8 cellular contexts compared by ENCODE assay signal in genomic region chr22:37896939-37897338, GRCh38. TPM values are rescaled to one million over a fixed set of nuclear protein-coding genes. Genes with fewer than 3 reads are reported as not detected.
DNase-seq lines count a peak whose midpoint lies in the region; ATAC-seq and TF ChIP-seq lines count a peak whose summit lies in the region.

No MANE protein-coding gene starts in this region.

- H3K9me3 Mint-ChIP-seq in chondrocyte (ENCODE audit: low read depth), result no peaks in the 10 kb centered on the region
- H3K9me3 Mint-ChIP-seq in naive thymus-derived CD8-positive, alpha-beta T cell, result no peaks in the 10 kb centered on the region

- H3K36me3 Mint-ChIP-seq in chondrocyte (ENCODE audit: low read depth), result peaks cover under 1% of the 10 kb centered on the region
- H3K36me3 Mint-ChIP-seq in naive thymus-derived CD8-positive, alpha-beta T cell, result peaks cover 0 to under 1% (median 0%) of the 10 kb centered on the region in 3 donors

- no peak for DNase-seq in heart left ventricle
- no peak for DNase-seq in Right ventricle myocardium inferior (ENCODE audit: missing footprints)
- DNase-seq in chondrocyte (ENCODE audit: low spot score), result no peak
- no peak for DNase-seq in naive thymus-derived CD8-positive, alpha-beta T cell
- no peak for DNase-seq in upper lobe of right lung
- DNase-seq in DMS153 treated with DMSO at 0.1 percent for 48 hours (lab: John Stamatoyannopoulos, UW; ENCODE audit: unreplicated experiment), result no peak
- no peak for DNase-seq in NCI-H2171 treated with DMSO at 0.1 percent for 48 hours (lab: John Stamatoyannopoulos, UW)

- H3K9me3 ChIP-seq in heart left ventricle (no peaks in the 10 kb centered on the region), upper lobe of right lung (no peaks in the 10 kb centered on the region)

- no peak for TF ChIP-seq POLR2A in heart left ventricle (IDR thresholded peaks at IDR 0.05)

- H3K36me3 ChIP-seq in heart left ventricle (peaks cover 0 to 6% (median 0%) of the 10 kb centered on the region in 9 donors), upper lobe of right lung (no peaks in the 10 kb centered on the region)

- H3K27ac ChIP-seq in heart left ventricle, result peak overlapping the region in 10 of 12 donors; percentile 4 to 83 (median 62)
- H3K27ac ChIP-seq in upper lobe of right lung, result peak overlapping the region; percentile 67

- 69 to 75% (median 71%) methylated on average over 3 of the region's 3 CpGs for WGBS in heart left ventricle, 4 donors

- H3K4me1 ChIP-seq in heart left ventricle, result peaks cover 0 to 36% (median 17%) of the 10 kb centered on the region in 12 donors
- H3K4me1 ChIP-seq in upper lobe of right lung, result peaks cover 43% of the 10 kb centered on the region

- intact Hi-C loops in heart left ventricle (cut with DNase I) (loop anchor here in 3 of 10 donors (5.0 kb wide), 1 partner anchor 35 kb away; no protein-coding TSS in a partner anchor), Right ventricle myocardium inferior (cut with DNase I) (no loop called here), upper lobe of right lung (cut with DNase I) (no loop called here)

- peaks cover 51% of the 10 kb centered on the region for H3K4me1 Mint-ChIP-seq in chondrocyte (ENCODE audit: low read depth)
- H3K4me1 Mint-ChIP-seq in naive thymus-derived CD8-positive, alpha-beta T cell, result peaks cover 9 to 32% (median 15%) of the 10 kb centered on the region in 4 donors

- peak overlapping the region; percentile 52 for H3K27ac Mint-ChIP-seq in chondrocyte (ENCODE audit: unreplicated experiment)
- H3K27ac Mint-ChIP-seq in naive thymus-derived CD8-positive, alpha-beta T cell, result peak overlapping the region; percentile 96 to 97 (median 96)

- POLR2A ChIA-PET in naive thymus-derived CD8-positive, alpha-beta T cell (lab: Charles Lee), result interaction anchor here (0.5 to 2.8 kb wide), 9 partner anchors 8 to 1460 kb away, joined by 3 to 32 read pairs (median 5); partner anchors contain the start of genes ANKRD54 and MICALL1

- TF ChIP-seq CTCF in heart left ventricle (IDR thresholded peaks at IDR 0.05) (no peak), chondrocyte (IDR thresholded peaks at IDR 0.05) (no peak), upper lobe of right lung (IDR thresholded peaks at IDR 0.05) (no peak)

- no peak overlapping the region for H3K4me3 Mint-ChIP-seq in chondrocyte (ENCODE audit: unreplicated experiment)
- H3K4me3 Mint-ChIP-seq in naive thymus-derived CD8-positive, alpha-beta T cell, result peak overlapping the region in 8 of 10 donors; percentile 7 to 76 (median 69)

- H3K27me3 ChIP-seq in heart left ventricle, result no peaks in the 10 kb centered on the region
- H3K27me3 ChIP-seq in upper lobe of right lung, result no peaks in the 10 kb centered on the region

- H3K27me3 Mint-ChIP-seq in chondrocyte (ENCODE audit: low read depth), result no peaks in the 10 kb centered on the region
- no peaks in the 10 kb centered on the region for H3K27me3 Mint-ChIP-seq in naive thymus-derived CD8-positive, alpha-beta T cell

- ATAC-seq in heart left ventricle, result no peak
- no peak for ATAC-seq in Right ventricle myocardium inferior
- ATAC-seq in naive thymus-derived CD8-positive, alpha-beta T cell, result no peak
- ATAC-seq in upper lobe of right lung, result no peak
- no peak for ATAC-seq in GM21360 (IDR thresholded peaks at IDR 0.05; ENCODE audit: unreplicated experiment)

- H3K4me3 ChIP-seq in heart left ventricle (no peak overlapping the region), upper lobe of right lung (no peak overlapping the region)

RNA-seq across cellular contexts. Expression of gene MICALL1, which starts 9.2 kb away (rescaled TPM):
- total RNA-seq in heart left ventricle (10 to 100 TPM; 15.8 to 40.7 (median 17.8) TPM), Right ventricle myocardium inferior (19.4 TPM), chondrocyte (50.3 to 65.5 TPM (median 58.6 TPM) in 3 replicates), upper lobe of right lung (37.4 TPM)
- polyA plus RNA-seq in heart left ventricle, result 10 to 100 TPM; 10.6 to 21.3 TPM
- 10 to 100 TPM; 26.3 to 28.5 TPM for total RNA-seq in naive thymus-derived CD8-positive, alpha-beta T cell
- 1 to 10 TPM; 1.3 to 4.7 (median 1.5) TPM for polyA plus RNA-seq in naive thymus-derived CD8-positive, alpha-beta T cell

RNA-seq across cellular contexts. Expression of gene EIF3L, which starts 47.7 kb away (rescaled TPM):
- total RNA-seq in heart left ventricle (100 to 1,000 TPM; 237 to 456 (median 369) TPM), Right ventricle myocardium inferior (385 TPM), chondrocyte (312 to 325 TPM (median 323 TPM) in 3 replicates), upper lobe of right lung (369 TPM)
- polyA plus RNA-seq in heart left ventricle, result 100 to 1,000 TPM; 111 to 284 TPM
- 100 to 1,000 TPM; 509 to 544 TPM for total RNA-seq in naive thymus-derived CD8-positive, alpha-beta T cell
- polyA plus RNA-seq in naive thymus-derived CD8-positive, alpha-beta T cell, result 100 to 1,000 TPM; 310 to 395 (median 322) TPM

RNA-seq across cellular contexts. Expression of gene ANKRD54, which starts 52.8 kb away (rescaled TPM):
- total RNA-seq in heart left ventricle (10 to 100 TPM; 11.6 to 44.6 (median 15.9) TPM), Right ventricle myocardium inferior (16.0 TPM), chondrocyte (17.6 to 17.8 TPM (median 17.7 TPM) in 3 replicates), upper lobe of right lung (18.2 TPM)
- 10 to 100 TPM; 15.7 to 20.4 TPM for polyA plus RNA-seq in heart left ventricle
- total RNA-seq in naive thymus-derived CD8-positive, alpha-beta T cell, result 10 to 100 TPM; 19.8 to 21.2 TPM
- 10 to 100 TPM in 2 of 3 donors, 1 to 10 TPM in 1; 8.2 to 16.1 (median 13.9) TPM for polyA plus RNA-seq in naive thymus-derived CD8-positive, alpha-beta T cell

RNA-seq across cellular contexts. Expression of gene C22orf23, which starts 56.5 kb away (rescaled TPM):
- total RNA-seq in heart left ventricle (under 1 TPM in 7 of 9 donors, not detected in 2; 0.16 to 0.80 (median 0.44) TPM), Right ventricle myocardium inferior (0.68 TPM), chondrocyte (not detected in 3 replicates), upper lobe of right lung (not detected)
- polyA plus RNA-seq in heart left ventricle, result under 1 TPM; 0.37 to 0.65 TPM
- total RNA-seq in naive thymus-derived CD8-positive, alpha-beta T cell, result not detected
- not detected for polyA plus RNA-seq in naive thymus-derived CD8-positive, alpha-beta T cell

RNA-seq across cellular contexts. Expression of gene POLR2F, which starts 56.6 kb away (rescaled TPM):
- total RNA-seq in heart left ventricle, result 100 to 1,000 TPM in 1 of 9 donors, 10 to 100 TPM in 8; 60.7 to 120 (median 77.5) TPM
- polyA plus RNA-seq in heart left ventricle, result 100 to 1,000 TPM; 140 to 218 TPM
- 88.8 TPM for total RNA-seq in Right ventricle myocardium inferior
- 63.0 to 72.6 TPM (median 67.5 TPM) in 3 replicates for total RNA-seq in chondrocyte
- 10 to 100 TPM; 38.0 to 40.7 TPM for total RNA-seq in naive thymus-derived CD8-positive, alpha-beta T cell
- 100 to 1,000 TPM; 129 to 172 (median 145) TPM for polyA plus RNA-seq in naive thymus-derived CD8-positive, alpha-beta T cell
- 49.0 TPM for total RNA-seq in upper lobe of right lung
